In genomic region chr5:133075572-133076536, GRCh38 we compare ENCODE assay signal across 21 cellular contexts. TPM values are rescaled to one million over a fixed set of nuclear protein-coding genes. Genes with fewer than 3 reads are reported as not detected.
A peak's percentile ranks its signal among the peaks of the same experiment; 100 is the strongest.
DNase-seq lines count a peak whose midpoint lies in the region; ATAC-seq and TF ChIP-seq lines count a peak whose summit lies in the region.
"Had no signal": no experiment of that assay in that cellular context is flagged by ENCODE, and none has a peak within 500 bp of the region (broad histone marks: within the 10 kb centered on the region; RNA-seq: fewer than 3 reads in every experiment).

No MANE protein-coding gene starts in this region.

- no peak for TF ChIP-seq EP300 in SK-N-SH (IDR thresholded peaks at IDR 0.05; ENCODE audit: borderline replicate concordance in 1 of 2, low read depth in 1 of 2, low read length in 1 of 2)

- H3K4me2 ChIP-seq in SK-N-SH (no peak overlapping the region), fibroblast of lung (ENCODE audit: extremely low read depth, insufficient read depth, low read length) (no peak overlapping the region)

- peaks cover 50 to 56% of the 10 kb centered on the region in 2 experiments for H3K36me3 ChIP-seq in SK-N-SH (replicated peaks in 1 of 2; ENCODE audit: control insufficient read depth in 1 of 2, insufficient read depth in 2 of 2, low read length in 1 of 2)
- H3K36me3 ChIP-seq in fibroblast of lung (ENCODE audit: control insufficient read depth, insufficient read depth, low read length): no peaks in the 10 kb centered on the region

- no peak for TF ChIP-seq RAD21 in SK-N-SH (IDR thresholded peaks at IDR 0.05; ENCODE audit: low read length)

- H3K9me3 ChIP-seq in SK-N-SH: no peaks in the 10 kb centered on the region
- H3K9me3 ChIP-seq in fibroblast of lung (ENCODE audit: control insufficient read depth, insufficient read depth, low read depth, low read length): no peaks in the 10 kb centered on the region
- H3K9me3 ChIP-seq: mucosa of descending colon had no signal

- H3K27me3 Mint-ChIP-seq in osteocyte (ENCODE audit: unreplicated experiment): no peaks in the 10 kb centered on the region
- H3K27me3 Mint-ChIP-seq in natural killer cell treated with Interleukin-12 subunit alpha and Interleukin-12 subunit beta and Interleukin-15 and Interleukin-18, amount 100 ng/mL, for 72 hours: no peaks in the 10 kb centered on the region
- H3K27me3 Mint-ChIP-seq: activated CD4-positive, alpha-beta memory T cell treated with anti-CD3 and anti-CD28 coated beads, Interleukin-2, amount 10 ng/mL, durations not matched to agents 7 days and 5 days had no signal

- POLR2A ChIA-PET in SK-N-SH (lab: Yijun Ruan, JAX): no interaction called here

- H3K36me3 Mint-ChIP-seq in osteocyte (ENCODE audit: unreplicated experiment): peaks cover 50% of the 10 kb centered on the region
- peaks cover 27% of the 10 kb centered on the region for H3K36me3 Mint-ChIP-seq in natural killer cell treated with Interleukin-12 subunit alpha and Interleukin-12 subunit beta and Interleukin-15 and Interleukin-18, amount 100 ng/mL, for 72 hours

- H3K4me3 Mint-ChIP-seq in osteocyte (ENCODE audit: unreplicated experiment): no peak overlapping the region
- no peak overlapping the region for H3K4me3 Mint-ChIP-seq in natural killer cell treated with Interleukin-12 subunit alpha and Interleukin-12 subunit beta and Interleukin-15 and Interleukin-18, amount 100 ng/mL, for 72 hours
- H3K4me3 Mint-ChIP-seq: activated CD4-positive, alpha-beta memory T cell treated with anti-CD3 and anti-CD28 coated beads, Interleukin-2, amount 10 ng/mL, durations not matched to agents 7 days and 5 days; H9; T-helper 1 cell treated with Interleukin-12 subunit alpha and Interleukin-12 subunit beta and Interleukin-4 antibody, amounts not matched to agents 30 μg/mL and 1 μg/mL, for 36 hours had no signal

- TF ChIP-seq CTCF in SK-N-SH (IDR thresholded peaks at IDR 0.05) (no peak), fibroblast of lung (conservative IDR thresholded peaks at IDR 0.05 in 1 of 2, IDR thresholded peaks at IDR 0.05 in 1 of 2; ENCODE audit: low read depth in 1 of 2, low read length in 2 of 2) (no peak), osteocyte (IDR thresholded peaks at IDR 0.05) (no peak)

- peaks cover 8% of the 10 kb centered on the region for H3K4me1 Mint-ChIP-seq in osteocyte (ENCODE audit: unreplicated experiment)
- H3K4me1 Mint-ChIP-seq in natural killer cell treated with Interleukin-12 subunit alpha and Interleukin-12 subunit beta and Interleukin-15 and Interleukin-18, amount 100 ng/mL, for 72 hours (ENCODE audit: low read depth in 2 of 2): peaks cover 20 to 22% of the 10 kb centered on the region in 2 donors

- H3K27me3 ChIP-seq in SK-N-SH (ENCODE audit: insufficient read depth) (no peaks in the 10 kb centered on the region), fibroblast of lung (ENCODE audit: control insufficient read depth, insufficient read depth, low read length) (no peaks in the 10 kb centered on the region)

- peaks cover 23% of the 10 kb centered on the region for H4K20me1 ChIP-seq in SK-N-SH (ENCODE audit: insufficient read depth)
- H4K20me1 ChIP-seq in fibroblast of lung (ENCODE audit: control insufficient read depth, extremely low read depth, insufficient read depth, low read length): no peaks in the 10 kb centered on the region

- ATAC-seq in SK-N-SH treated with all-trans-retinoic acid at 6 μM for 48 hours (peak; percentile 80), HG03439 (IDR thresholded peaks at IDR 0.05; ENCODE audit: unreplicated experiment) (no peak)
- ATAC-seq in natural killer cell treated with Interleukin-12 subunit alpha and Interleukin-12 subunit beta and Interleukin-15 and Interleukin-18, amount 100 ng/mL, for 72 hours: no peak
- ATAC-seq: mucosa of descending colon had no signal

- 81% methylated on average over 7 of the region's 7 CpGs for WGBS in SK-N-SH (ENCODE audit: low lambda C conversion rate)

- H3K4me1 ChIP-seq in SK-N-SH (ENCODE audit: control insufficient read depth in 1 of 2, insufficient read depth in 2 of 2, low read depth in 1 of 2, low read length in 1 of 2) (peaks cover 3 to 4% of the 10 kb centered on the region in 2 experiments; a peak in 2 of 4 replicates), fibroblast of lung (ENCODE audit: control insufficient read depth, extremely low read depth, insufficient read depth, low read length) (no peaks in the 10 kb centered on the region)

- peak overlapping the region; percentile 31 for H3K27ac Mint-ChIP-seq in osteocyte (ENCODE audit: unreplicated experiment)
- H3K27ac Mint-ChIP-seq in natural killer cell treated with Interleukin-12 subunit alpha and Interleukin-12 subunit beta and Interleukin-15 and Interleukin-18, amount 100 ng/mL, for 72 hours: no peak overlapping the region
- H3K27ac Mint-ChIP-seq: activated CD4-positive, alpha-beta memory T cell treated with anti-CD3 and anti-CD28 coated beads, Interleukin-2, amount 10 ng/mL, durations not matched to agents 7 days and 5 days; T-helper 1 cell treated with Interleukin-12 subunit alpha and Interleukin-12 subunit beta and Interleukin-4 antibody, amounts not matched to agents 30 μg/mL and 1 μg/mL, for 36 hours had no signal

- CTCF ChIA-PET in SK-N-SH (lab: Yijun Ruan, JAX): interaction anchor here (1.0 to 1.2 kb wide), 2 partner anchors 13 to 36 kb away, joined by 3 to 4 read pairs; no protein-coding TSS in a partner anchor

- no peaks in the 10 kb centered on the region for H3K9me2 ChIP-seq in SK-N-SH

- H3K9me3 Mint-ChIP-seq in osteocyte (ENCODE audit: unreplicated experiment): no peaks in the 10 kb centered on the region
- no peaks in the 10 kb centered on the region for H3K9me3 Mint-ChIP-seq in natural killer cell treated with Interleukin-12 subunit alpha and Interleukin-12 subunit beta and Interleukin-15 and Interleukin-18, amount 100 ng/mL, for 72 hours
- H3K9me3 Mint-ChIP-seq: activated CD4-positive, alpha-beta memory T cell treated with anti-CD3 and anti-CD28 coated beads, Interleukin-2, amount 10 ng/mL, durations not matched to agents 7 days and 5 days; H9; T-helper 1 cell treated with Interleukin-12 subunit alpha and Interleukin-12 subunit beta and Interleukin-4 antibody, amounts not matched to agents 30 μg/mL and 1 μg/mL, for 36 hours had no signal

- H3K9ac ChIP-seq in SK-N-SH (no peak overlapping the region), fibroblast of lung (ENCODE audit: insufficient read depth, low read length) (no peak overlapping the region)

- H2AFZ ChIP-seq in SK-N-SH (ENCODE audit: low read depth) (no peak overlapping the region), fibroblast of lung (ENCODE audit: low read length) (no peak overlapping the region)

- H3K27ac ChIP-seq in SK-N-SH (ENCODE audit: low read depth in 2 of 2, low read length in 1 of 2): peak overlapping the region in 1 of 2 experiments; percentile 42; a peak in 1 of 4 replicates
- H3K27ac ChIP-seq in fibroblast of lung (ENCODE audit: insufficient read depth, low read length): peak overlapping the region; percentile 10
- H3K27ac ChIP-seq: 22Rv1, C4-2B, VCaP had no signal

- H3F3A ChIP-seq in SK-N-SH (replicated peaks; ENCODE audit: insufficient read depth): peaks cover 9% of the 10 kb centered on the region

- DNase-seq in SK-N-SH (no peak), NCI-H82 treated with DMSO at 0.1 percent for 48 hours (lab: John Stamatoyannopoulos, UW; ENCODE audit: unreplicated experiment) (peak; percentile 91), fibroblast of lung (ENCODE audit: low read depth in 2 of 2) (no peak), osteocyte (ENCODE audit: extremely low spot score, unreplicated experiment) (no peak)
- DNase-seq in activated effector memory CD4-positive, alpha-beta T cell treated with Interleukin-2 at 50 U/mL for 16 hours: no peak
- DNase-seq in natural killer cell treated with Interleukin-12 subunit alpha and Interleukin-12 subunit beta and Interleukin-15 and Interleukin-18, amount 100 ng/mL, for 72 hours (ENCODE audit: low spot score): no peak
- DNase-seq: activated CD4-positive, alpha-beta memory T cell treated with anti-CD3 and anti-CD28 coated beads, Interleukin-2, amount 10 ng/mL, durations not matched to agents 7 days and 5 days; DMS53; H9; KBM-7; mucosa of descending colon; NCI-H2029 treated with DMSO at 0.1 percent for 48 hours; NCI-H524 treated with DMSO at 0.1 percent for 48 hours; OCI-M1; SHP77 treated with DMSO at 0.1 percent for 48 hours had no signal

- H3K4me3 ChIP-seq in SK-N-SH (ENCODE audit: low read depth in 2 of 2, low read length in 1 of 2) (no peak overlapping the region), fibroblast of lung (replicated peaks in 1 of 4; ENCODE audit: control extremely low read depth in 1 of 4, insufficient read depth in 1 of 4, low read depth in 3 of 4, low read length in 4 of 4) (no peak overlapping the region)
- H3K4me3 ChIP-seq: mucosa of descending colon had no signal

- peaks cover 95% of the 10 kb centered on the region for H3K79me2 ChIP-seq in SK-N-SH (ENCODE audit: insufficient read depth)
- H3K79me2 ChIP-seq in fibroblast of lung (ENCODE audit: control insufficient read depth, insufficient read depth, low read length): peaks cover 29% of the 10 kb centered on the region

TF ChIP-seq in SK-N-SH treated with all-trans-retinoic acid at 6 μM for 48 hours, 23 proteins besides CTCF, POLR2A, EP300 and RAD21 (continues in another document):
- TF ChIP-seq OSR1 (CRISPR knock-in tag; IDR thresholded peaks at IDR 0.05) (no peak), ZNF8 (CRISPR knock-in tag; IDR thresholded peaks at IDR 0.05) (no peak), TOX (CRISPR knock-in tag; IDR thresholded peaks at IDR 0.05; ENCODE audit: borderline replicate concordance) (no peak)

TF ChIP-seq in SK-N-SH, 30 proteins besides CTCF, POLR2A, EP300 and RAD21 (continues in another document):
- TF ChIP-seq RXRA (IDR thresholded peaks at IDR 0.05; ENCODE audit: borderline replicate concordance, low read depth): no peak

RNA-seq across cellular contexts. Expression of gene HSPA4, which starts 24.0 kb away (rescaled TPM):
- 18.8 and 20.2 TPM in 2 replicates for polyA plus RNA-seq in SK-N-SH (2012; rRNA removed)
- 29.1 and 50.4 TPM in 2 replicates for polyA plus RNA-seq in SK-N-SH (2012; cell fraction: cytosol; rRNA removed)
- polyA plus RNA-seq in SK-N-SH (2012; cell fraction: nucleus; rRNA removed): 14.9 and 29.0 TPM in 2 replicates
- total RNA-seq in fibroblast of lung: 108 and 109 TPM in 2 replicates
- 89.1 and 109 TPM in 2 replicates for polyA plus RNA-seq in fibroblast of lung
- 127 and 156 TPM in 2 replicates for polyA plus RNA-seq in fibroblast of lung (2012)
- polyA minus RNA-seq in fibroblast of lung (ENCODE audit: low replicate concordance): 9.9 and 11.1 TPM in 2 replicates
- 94.9 and 107 TPM in 2 replicates for total RNA-seq in osteocyte
- total RNA-seq in natural killer cell treated with Interleukin-12 subunit alpha and Interleukin-12 subunit beta and Interleukin-15 and Interleukin-18, amount 100 ng/mL, for 72 hours: 100 to 1,000 TPM; 136 to 145 TPM

RNA-seq across cellular contexts. Expression of gene ZCCHC10, which starts 49.5 kb away (rescaled TPM):
- polyA plus RNA-seq in SK-N-SH (2012; rRNA removed) (26.3 and 28.4 TPM in 2 replicates), fibroblast of lung (29.5 and 33.1 TPM in 2 replicates)
- polyA plus RNA-seq in SK-N-SH (2012; cell fraction: cytosol; rRNA removed): 25.5 and 32.7 TPM in 2 replicates
- 10.6 and 12.8 TPM in 2 replicates for polyA plus RNA-seq in SK-N-SH (2012; cell fraction: nucleus; rRNA removed)
- total RNA-seq in fibroblast of lung (7.4 and 12.3 TPM in 2 replicates), osteocyte (17.8 and 21.0 TPM in 2 replicates)
- 26.9 and 30.6 TPM in 2 replicates for polyA plus RNA-seq in fibroblast of lung (2012)
- polyA minus RNA-seq in fibroblast of lung (ENCODE audit: low replicate concordance): 32.0 TPM in 1 of 2 replicates, not detected in the other
- total RNA-seq in natural killer cell treated with Interleukin-12 subunit alpha and Interleukin-12 subunit beta and Interleukin-15 and Interleukin-18, amount 100 ng/mL, for 72 hours: 10 to 100 TPM; 21.6 to 31.4 TPM
